In the genomic region with DNA sequence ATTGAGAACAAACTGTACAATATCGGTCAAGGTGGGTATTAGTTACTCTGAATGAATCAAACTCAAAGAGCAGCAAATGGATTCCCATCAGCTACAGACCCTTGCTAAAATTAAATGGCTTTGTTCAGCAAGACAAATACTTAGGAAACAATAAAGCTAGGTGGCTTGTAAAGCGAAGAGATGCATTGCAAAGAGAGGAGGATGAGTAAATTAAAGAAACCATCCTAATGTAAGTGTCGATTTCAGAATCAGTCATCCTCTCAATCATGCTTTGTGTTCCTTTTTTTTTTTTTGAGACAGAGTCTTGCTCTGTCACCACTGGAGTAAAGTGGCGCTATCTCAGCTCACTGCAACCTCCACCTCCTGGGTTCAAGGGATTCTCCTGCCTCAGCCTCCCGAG, we compare ENCODE assay signal across 28 cellular contexts.
DNase-seq lines count a peak whose midpoint lies in the region; ATAC-seq and TF ChIP-seq lines count a peak whose summit lies in the region.
"Had no signal": no experiment of that assay in that cellular context is flagged by ENCODE, and none has a peak within 500 bp of the region (broad histone marks: within the 10 kb centered on the region; RNA-seq: fewer than 3 reads in every experiment).

No MANE protein-coding gene starts in this region.

- no peak for DNase-seq in GM12864 (ENCODE audit: low read depth)
- peak; percentile 29 for DNase-seq in GM20000 (ENCODE audit: low spot score)
- DNase-seq in NCI-H2029 (lab: John Stamatoyannopoulos, UW) = no peak
- DNase-seq in activated CD4-positive, alpha-beta T cell treated with anti-CD3 and anti-CD28 coated beads, Interleukin-2, amount 50 U/mL, for 48 hours = no peak
- no peak for DNase-seq in stimulated activated CD4-positive, alpha-beta T cell treated with anti-CD3 and anti-CD28 coated beads, Interleukin-1b, Interleukin-23, amount 100 ng/mL, for 48 hours
- DNase-seq in Peyer's patch = no peak
- DNase-seq: ACHN; activated CD8-positive, alpha-beta memory T cell treated with anti-CD3 and anti-CD28 coated beads, Interleukin-2, amount 50 U/mL, for 48 hours; activated CD8-positive, alpha-beta T cell treated with anti-CD3 and anti-CD28 coated beads for 36 hours; amygdala; brain microvascular endothelial cell; CD4-positive, alpha-beta memory T cell; foreskin melanocyte; GOT3; MG63; midbrain; naive thymus-derived CD4-positive, alpha-beta T cell; NCI-H2029 treated with DMSO at 0.1 percent for 48 hours; NCI-H226; psoas muscle; SHP77 treated with DMSO at 0.1 percent for 48 hours; stimulated activated CD4-positive, alpha-beta T cell treated with anti-CD3 and anti-CD28 coated beads, Interleukin-2, amount 100 ng/mL, for 48 hours; thyroid gland; uterus had no signal

- no peaks in the 10 kb centered on the region for H3K36me3 ChIP-seq in Peyer's patch
- H3K36me3 ChIP-seq: brain microvascular endothelial cell, MG63, thyroid gland, uterus had no signal

- ATAC-seq in GM18502 (IDR thresholded peaks at IDR 0.05; ENCODE audit: poor library complexity, unreplicated experiment) (peak; percentile 82), HG03432 (IDR thresholded peaks at IDR 0.05; ENCODE audit: unreplicated experiment) (peak; percentile 88)
- ATAC-seq: activated CD8-positive, alpha-beta T cell treated with anti-CD3 and anti-CD28 coated beads for 36 hours; naive thymus-derived CD4-positive, alpha-beta T cell; psoas muscle; sciatic nerve had no signal

- no peaks in the 10 kb centered on the region for H3K27me3 ChIP-seq in Peyer's patch
- H3K27me3 ChIP-seq: brain microvascular endothelial cell, MG63, thyroid gland, uterus had no signal

- H3K9me3 ChIP-seq in Peyer's patch = no peaks in the 10 kb centered on the region
- H3K9me3 ChIP-seq: MG63, psoas muscle, thyroid gland, uterus had no signal

- TF ChIP-seq POLR2A in Peyer's patch (IDR thresholded peaks at IDR 0.05) = no peak

- H3K4me3 ChIP-seq in GM12864 (ENCODE audit: low read depth, low read length) = no peak overlapping the region
- H3K4me3 ChIP-seq in Peyer's patch = no peak overlapping the region
- H3K4me3 ChIP-seq: MG63, psoas muscle, thyroid gland, uterus had no signal

- peak; percentile 24 for TF ChIP-seq CTCF in GM12864 (IDR thresholded peaks at IDR 0.05; ENCODE audit: low read depth, low read length, missing control alignments)
- no peak for TF ChIP-seq CTCF in GM20000 (IDR thresholded peaks at IDR 0.05; ENCODE audit: extremely low read depth, missing control alignments)
- no peak for TF ChIP-seq CTCF in Peyer's patch (IDR thresholded peaks at IDR 0.05)

- no peak overlapping the region for H3K27ac ChIP-seq in Peyer's patch
- H3K27ac ChIP-seq: brain microvascular endothelial cell, KMS-11, psoas muscle, thyroid gland, uterus had no signal

- H3K4me1 ChIP-seq in Peyer's patch = no peaks in the 10 kb centered on the region
- H3K4me1 ChIP-seq: psoas muscle, thyroid gland, uterus had no signal
